In genomic region chr3:48465237-48465530, GRCh38 we compare ENCODE assay signal across 8 cellular contexts. TPM values are rescaled to one million over a fixed set of nuclear protein-coding genes. Genes with fewer than 3 reads are reported as not detected.
A peak's percentile ranks its signal among the peaks of the same experiment; 100 is the strongest.
DNase-seq lines count a peak whose midpoint lies in the region; ATAC-seq and TF ChIP-seq lines count a peak whose summit lies in the region.

No MANE protein-coding gene starts in this region.

- H3K9me3 ChIP-seq in Caco-2 = no peaks in the 10 kb centered on the region
- H3K9me3 ChIP-seq in RWPE2 (ENCODE audit: severe bottlenecking) = no peaks in the 10 kb centered on the region
- H3K9me3 ChIP-seq in trophoblast cell (ENCODE audit: insufficient read depth, low read depth, low read length) = no peaks in the 10 kb centered on the region

- DNase-seq in Caco-2 (no peak), RWPE2 (ENCODE audit: low spot score) (no peak), epithelial cell of prostate (ENCODE audit: low read depth, low spot score) (no peak), trophoblast cell (no peak), dermis blood vessel endothelial cell (no peak), occipital lobe (lab: John Stamatoyannopoulos, UW) (no peak)

- CTCF ChIA-PET in Caco-2 (lab: Charles Lee) = interaction anchor here (0.9 to 1.9 kb wide), 2 partner anchors 29 to 43 kb away, joined by 5 to 6 read pairs; no protein-coding TSS in a partner anchor

- H3K4me2 ChIP-seq in trophoblast cell (ENCODE audit: low read length) = no peak overlapping the region

- H3K27me3 ChIP-seq in Caco-2 (replicated peaks; ENCODE audit: control insufficient read depth, insufficient read depth, low read length) = no peaks in the 10 kb centered on the region
- H3K27me3 ChIP-seq in RWPE2 (ENCODE audit: insufficient read depth, poor library complexity, severe bottlenecking) = no peaks in the 10 kb centered on the region
- no peaks in the 10 kb centered on the region for H3K27me3 ChIP-seq in trophoblast cell (ENCODE audit: insufficient read depth, low read length)

- H4K12ac ChIP-seq in trophoblast cell (ENCODE audit: low read depth, low read length) = peak overlapping the region; percentile 10

- peaks cover 10% of the 10 kb centered on the region for H3K79me1 ChIP-seq in trophoblast cell (ENCODE audit: low read length)

- no TSS peak for BruUV-seq in Caco-2 (replicated peaks; lab: Mats Ljungman, UMichigan)

- H2AFZ ChIP-seq in trophoblast cell (ENCODE audit: insufficient read depth, low read length, poor library complexity) = no peak overlapping the region

- H3K27ac Mint-ChIP-seq in Caco-2 (ENCODE audit: unreplicated experiment) = peak overlapping the region; percentile 99

- H3K4me1 Mint-ChIP-seq in Caco-2 (ENCODE audit: low read depth, unreplicated experiment) = peaks cover 15% of the 10 kb centered on the region

- no peak overlapping the region for H3K9ac ChIP-seq in trophoblast cell (ENCODE audit: low read length)

- POLR2A ChIA-PET in Caco-2 (lab: Charles Lee) = interaction anchor here (0.9 kb wide), 1 partner anchor 8 kb away, joined by 3 read pairs; no protein-coding TSS in a partner anchor

- no peak overlapping the region for H2BK120ac ChIP-seq in trophoblast cell (ENCODE audit: insufficient read depth, low read length, poor library complexity)

- H3K4me3 Mint-ChIP-seq in Caco-2 (ENCODE audit: unreplicated experiment) = peak overlapping the region; percentile 56

- H3K27me3 Mint-ChIP-seq in Caco-2 (ENCODE audit: insufficient read depth, unreplicated experiment) = no peaks in the 10 kb centered on the region

- H3K27ac ChIP-seq in RWPE2 (ENCODE audit: poor library complexity, severe bottlenecking) (peak overlapping the region; percentile 92), epithelial cell of prostate (peak overlapping the region; percentile 98), trophoblast cell (ENCODE audit: low read depth, low read length) (peak overlapping the region; percentile 14)

- no peak overlapping the region for H4K8ac ChIP-seq in trophoblast cell (ENCODE audit: low read depth, low read length)

- H2BK5ac ChIP-seq in trophoblast cell (ENCODE audit: low read depth, low read length, poor library complexity) = no peak overlapping the region

- no peak overlapping the region for H3K18ac ChIP-seq in trophoblast cell (ENCODE audit: low read length)

- H3K14ac ChIP-seq in trophoblast cell (ENCODE audit: low read length) = peak overlapping the region; percentile 21

- no peaks in the 10 kb centered on the region for H3K9me3 Mint-ChIP-seq in Caco-2 (ENCODE audit: unreplicated experiment)

- no peak overlapping the region for H3K23ac ChIP-seq in trophoblast cell (ENCODE audit: low read length)

- ATAC-seq in RWPE2 (ENCODE audit: low read depth) = no peak
- no peak for ATAC-seq in GM21529 (IDR thresholded peaks at IDR 0.05; ENCODE audit: unreplicated experiment)
- no peak for ATAC-seq in GM18861 (IDR thresholded peaks at IDR 0.05; ENCODE audit: unreplicated experiment)

- peak overlapping the region; percentile 40 for H2AK5ac ChIP-seq in trophoblast cell (ENCODE audit: low read length)

- H3K79me2 ChIP-seq in trophoblast cell (ENCODE audit: control insufficient read depth, insufficient read depth, low read length, poor library complexity) = peaks cover 6% of the 10 kb centered on the region

- intact Hi-C loops in Caco-2 (cut with micrococcal nuclease; ENCODE audit: unreplicated experiment) = loop anchor here (1.0 to 10.0 kb wide), 5 partner anchors 8 to 200 kb away; partner anchors contain the start of gene CELSR3

- H3K4me1 ChIP-seq in Caco-2 (peaks cover 14% of the 10 kb centered on the region), RWPE2 (ENCODE audit: insufficient read depth, poor library complexity, severe bottlenecking) (peaks cover 10% of the 10 kb centered on the region), trophoblast cell (ENCODE audit: control insufficient read depth in 1 of 2, insufficient read depth in 2 of 2, low read length in 2 of 2) (peaks cover 8 to 12% of the 10 kb centered on the region in 2 experiments)

- no CpG with 5 or more reads among the region's 7 CpGs for WGBS in trophoblast cell (ENCODE audit: extremely low coverage, insufficient coverage, insufficient read length)

- H3K4me3 ChIP-seq in Caco-2 (ENCODE audit: low read depth, low read length) = no peak overlapping the region
- no peak overlapping the region for H3K4me3 ChIP-seq in RWPE2 (ENCODE audit: severe bottlenecking)
- H3K4me3 ChIP-seq in trophoblast cell (ENCODE audit: low read depth, low read length) = no peak overlapping the region

- no peak overlapping the region for H3K4ac ChIP-seq in trophoblast cell (ENCODE audit: low read depth, low read length)

- H4K91ac ChIP-seq in trophoblast cell (ENCODE audit: low read depth, low read length) = peak overlapping the region; percentile 14

- H3K36me3 Mint-ChIP-seq in Caco-2 (ENCODE audit: insufficient read depth, unreplicated experiment) = peaks cover 34% of the 10 kb centered on the region

- no peak overlapping the region for H2BK12ac ChIP-seq in trophoblast cell (ENCODE audit: low read length)

- TF ChIP-seq CTCF in Caco-2 (IDR thresholded peaks at IDR 0.05; ENCODE audit: insufficient read depth in 1 of 2, low read depth in 1 of 2, low read length in 1 of 2, severe bottlenecking in 1 of 2, unreplicated experiment in 1 of 2) (no peak), RWPE2 (IDR thresholded peaks at IDR 0.05; ENCODE audit: poor library complexity, severe bottlenecking) (no peak)

- H3K36me3 ChIP-seq in Caco-2 (ENCODE audit: control insufficient read depth, insufficient read depth, low read length) (peaks cover 5% of the 10 kb centered on the region), RWPE2 (ENCODE audit: low read depth) (peaks cover 35% of the 10 kb centered on the region), trophoblast cell (ENCODE audit: control insufficient read depth in 1 of 2, insufficient read depth in 2 of 2, low read length in 2 of 2) (peaks cover 47 to 58% of the 10 kb centered on the region in 2 experiments)

RNA-seq across cellular contexts. Expression of gene ATRIP, which starts 18.6 kb away (rescaled TPM):
- total RNA-seq in Caco-2 (2022) (14.4 and 15.9 TPM in 2 replicates), dermis blood vessel endothelial cell (8.2 TPM in 2 replicates), occipital lobe (5.9 TPM)
- polyA plus RNA-seq in trophoblast cell (2013) = 9.1 and 9.8 TPM in 2 replicates

RNA-seq across cellular contexts. Expression of gene TMA7, which starts 25.1 kb away (rescaled TPM):
- total RNA-seq in Caco-2 (2022) (205 and 227 TPM in 2 replicates), dermis blood vessel endothelial cell (223 and 272 TPM in 2 replicates), occipital lobe (61.3 TPM)
- polyA plus RNA-seq in trophoblast cell (2013) = 586 and 607 TPM in 2 replicates

RNA-seq across cellular contexts. Expression of gene CCDC51, which starts 25.3 kb away (rescaled TPM):
- total RNA-seq in Caco-2 (2022) = 48.9 and 59.5 TPM in 2 replicates
- polyA plus RNA-seq in trophoblast cell (2013) = 11.1 and 11.5 TPM in 2 replicates
- 16.4 and 18.0 TPM in 2 replicates for total RNA-seq in dermis blood vessel endothelial cell
- 7.5 TPM for total RNA-seq in occipital lobe

RNA-seq across cellular contexts. Expression of gene PLXNB1, which starts 35.3 kb away (rescaled TPM):
- total RNA-seq in Caco-2 (2022) (149 and 164 TPM in 2 replicates), dermis blood vessel endothelial cell (16.8 and 23.7 TPM in 2 replicates), occipital lobe (26.8 TPM)
- polyA plus RNA-seq in trophoblast cell (2013) = 48.1 and 50.4 TPM in 2 replicates

RNA-seq across cellular contexts. Expression of gene SHISA5, which starts 38.8 kb away (rescaled TPM):
- total RNA-seq in Caco-2 (2022) (213 and 226 TPM in 2 replicates), dermis blood vessel endothelial cell (95.5 and 133 TPM in 2 replicates), occipital lobe (72.5 TPM)
- 314 and 318 TPM in 2 replicates for polyA plus RNA-seq in trophoblast cell (2013)

Comparison
In these comparisons a context has a peak if more than half of its experiments do, and no peak if none do; other contexts are left out.
1. H3K27ac ChIP-seq: peak in every context shown above with its lines; median percentile 98 in epithelial cell of prostate; 92 in RWPE2; 14 in trophoblast cell.